In the genomic region with DNA sequence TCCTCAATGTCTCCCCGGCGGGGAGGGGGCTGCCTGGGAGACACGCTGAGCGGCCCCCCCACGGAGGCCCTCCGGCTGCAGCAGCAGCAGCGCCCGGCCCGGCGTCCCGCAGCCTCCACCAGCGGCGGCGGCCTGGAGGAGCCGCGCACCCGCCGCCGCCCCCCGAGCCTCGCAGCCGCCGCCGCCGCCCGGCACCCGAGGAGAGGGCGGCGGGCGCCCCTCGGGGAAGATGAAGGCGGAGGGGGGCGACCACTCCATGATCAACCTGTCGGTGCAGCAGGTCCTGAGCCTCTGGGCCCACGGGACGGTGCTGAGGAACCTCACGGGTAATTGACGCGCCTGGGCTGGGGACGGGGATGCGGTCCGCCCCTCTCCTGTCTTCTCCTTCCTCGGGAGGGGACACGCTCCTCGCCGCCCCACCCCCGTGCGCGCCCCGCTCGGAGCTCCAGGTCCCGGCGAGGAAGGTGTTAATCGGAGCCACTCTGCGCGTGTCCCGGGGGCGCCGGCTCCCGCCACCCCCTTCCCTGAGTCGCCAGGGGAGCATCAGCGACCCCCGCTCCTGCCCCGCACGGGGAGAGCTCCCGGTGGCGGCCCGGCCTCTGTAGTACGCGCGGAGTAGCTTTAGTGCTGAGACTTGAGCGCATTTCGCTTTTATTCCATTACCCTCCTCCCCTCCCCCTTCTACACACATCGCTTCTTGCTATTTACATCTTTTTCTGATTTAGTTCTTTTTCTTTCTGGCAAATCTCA, we compare ENCODE assay signal across 8 cellular contexts. TPM values are rescaled to one million over a fixed set of nuclear protein-coding genes. Genes with fewer than 3 reads are reported as not detected.
A peak's percentile ranks its signal among the peaks of the same experiment; 100 is the strongest.
DNase-seq lines count a peak whose midpoint lies in the region; ATAC-seq and TF ChIP-seq lines count a peak whose summit lies in the region.

No MANE protein-coding gene starts in this region.

- ATAC-seq in GM19452 (IDR thresholded peaks at IDR 0.05; ENCODE audit: unreplicated experiment): peak; percentile 16
- peak; percentile 14 for ATAC-seq in HG03521 (IDR thresholded peaks at IDR 0.05; ENCODE audit: unreplicated experiment)

- H3K9ac ChIP-seq in mammary epithelial cell (ENCODE audit: insufficient read depth, low read length): no peak overlapping the region

- H3K27me3 ChIP-seq in mammary epithelial cell (ENCODE audit: insufficient read depth, low read length): peaks cover 18% of the 10 kb centered on the region

- no peak for TF ChIP-seq CTCF in mammary epithelial cell (conservative IDR thresholded peaks at IDR 0.05 in 1 of 2, IDR thresholded peaks at IDR 0.05 in 1 of 2; ENCODE audit: extremely low read depth in 1 of 2, insufficient read depth in 1 of 2, low read depth in 1 of 2, low read length in 2 of 2)

- CTCF ChIA-PET in mammary epithelial cell (lab: Charles Lee; ENCODE audit: low non-redundant PET): no interaction called here

- no peaks in the 10 kb centered on the region for H3K9me3 ChIP-seq in mammary epithelial cell (replicated peaks; ENCODE audit: insufficient read depth, low read length)

- in situ Hi-C loops in mammary epithelial cell (cut with MboI; ENCODE audit: low sequenced_read_pairs in 2 of 2): no loop called here

- H3K4me1 ChIP-seq in mammary epithelial cell (ENCODE audit: insufficient read depth, low read length): peaks cover 15% of the 10 kb centered on the region

- dilution Hi-C loops in mammary epithelial cell (cut with HindIII; ENCODE audit: low sequenced_read_pairs): no loop called here

- H3K4me2 ChIP-seq in mammary epithelial cell (ENCODE audit: insufficient read depth, low read depth, low read length): peak overlapping the region; percentile 93

- DNase-seq in COLO668 (lab: John Stamatoyannopoulos, UW; ENCODE audit: unreplicated experiment) (peak; percentile 56), T-helper 22 cell (ENCODE audit: low read depth) (peak; percentile 0), mammary epithelial cell (no peak), iris pigment epithelial cell (ENCODE audit: low read depth) (peak; percentile 31), NCI-H446 treated with DMSO at 0.1 percent for 48 hours (lab: John Stamatoyannopoulos, UW) (no peak)
- peak; percentile 29 for DNase-seq in stimulated activated CD4-positive, alpha-beta T cell treated with anti-CD3 and anti-CD28 coated beads, Interleukin-12 subunit alpha, Interleukin-12 subunit beta, amount 100 ng/mL, for 4 hours

- H4K20me1 ChIP-seq in mammary epithelial cell (ENCODE audit: insufficient read depth, low read length): no peaks in the 10 kb centered on the region

- H2AFZ ChIP-seq in mammary epithelial cell (ENCODE audit: low read depth, low read length): peak overlapping the region; percentile 90

- no peaks in the 10 kb centered on the region for H3K36me3 ChIP-seq in mammary epithelial cell (ENCODE audit: insufficient read depth, low read length)

- H3K79me2 ChIP-seq in mammary epithelial cell (ENCODE audit: insufficient read depth, low read length): no peaks in the 10 kb centered on the region

- peak overlapping the region; percentile 62 to 67 (median 65) for H3K4me3 ChIP-seq in mammary epithelial cell (replicated peaks in 1 of 3; ENCODE audit: insufficient read depth in 1 of 3, low read depth in 2 of 3, low read length in 3 of 3)

- H3K27ac ChIP-seq in mammary epithelial cell (ENCODE audit: insufficient read depth, low read depth, low read length): no peak overlapping the region

- 9% methylated on average over 10 of the region's 74 CpGs for WGBS in mammary epithelial cell (ENCODE audit: low coverage, missing lambda C conversion rate)

- no TSS peak for BruUV-seq in mammary epithelial cell (replicated peaks; lab: Mats Ljungman, UMichigan)

- intact Hi-C loops in mammary epithelial cell (cut with micrococcal nuclease): no loop called here

RNA-seq across cellular contexts. Expression of a gene that starts 0.7 kb away (rescaled TPM):
- under 1 TPM; 0.12 to 0.83 TPM for total RNA-seq in mammary epithelial cell
- polyA plus RNA-seq in mammary epithelial cell: 0.01 TPM
- 1.1 TPM for polyA minus RNA-seq in mammary epithelial cell

Comparison
In these comparisons a context has a peak if more than half of its experiments do, and no peak if none do; other contexts are left out.
1. DNase-seq: peak in COLO668 (single experiment), T-helper 22 cell (single experiment), iris pigment epithelial cell (single experiment) and stimulated activated CD4-positive, alpha-beta T cell treated with anti-CD3 and anti-CD28 coated beads, Interleukin-12 subunit alpha, Interleukin-12 subunit beta, amount 100 ng/mL, for 4 hours (single experiment); none in mammary epithelial cell (single experiment) and NCI-H446 treated with DMSO at 0.1 percent for 48 hours (single experiment).